In genomic region chr2:116952254-116952653, GRCh38 we compare ENCODE assay signal across 16 cellular contexts.
DNase-seq lines count a peak whose midpoint lies in the region; ATAC-seq and TF ChIP-seq lines count a peak whose summit lies in the region.
"Had no signal": no experiment of that assay in that cellular context is flagged by ENCODE, and none has a peak within 500 bp of the region (broad histone marks: within the 10 kb centered on the region; RNA-seq: fewer than 3 reads in every experiment).

No MANE protein-coding gene starts in this region.

- DNase-seq in DMS53 (lab: John Stamatoyannopoulos, UW) = peak; percentile 59
- peak; percentile 26 for DNase-seq in NB4 (ENCODE audit: low read depth)
- no peak for DNase-seq in astrocyte of the spinal cord (ENCODE audit: low read depth, low spot score)
- DNase-seq in upper lobe of right lung = no peak
- no peak for DNase-seq in CD8-positive, alpha-beta memory T cell
- DNase-seq in stimulated activated naive B cell treated with anti-CD40 and anti-IgM and Interleukin-4, amounts not matched to agents 10 μg/mL and 1 μg/mL and 100 μg/mL, for 72 hours = no peak
- DNase-seq: activated T-cell treated with anti-CD3 and anti-CD28 coated beads for 4 hours; CD4-positive, CD25-positive, alpha-beta regulatory T cell; effector memory CD4-positive, alpha-beta T cell; lower lobe of right lung; ovary; stimulated activated CD4-positive, alpha-beta T cell treated with anti-CD3 and anti-CD28 coated beads, Interleukin-1b, Interleukin-23, amount 100 ng/mL, for 48 hours; stimulated activated naive CD4-positive, alpha-beta T cell had no signal

- no peak overlapping the region for H3K4me3 Mint-ChIP-seq in nephron
- H3K4me3 Mint-ChIP-seq in CD8-positive, alpha-beta memory T cell = no peak overlapping the region
- no peak overlapping the region for H3K4me3 Mint-ChIP-seq in stimulated activated naive B cell treated with anti-CD40 and anti-IgM and Interleukin-4, amounts not matched to agents 10 μg/mL and 1 μg/mL and 100 μg/mL, for 72 hours
- H3K4me3 Mint-ChIP-seq: CD4-positive, CD25-positive, alpha-beta regulatory T cell had no signal

- H3K4me3 ChIP-seq in NB4 (ENCODE audit: low read depth, low read length) (no peak overlapping the region), astrocyte of the spinal cord (ENCODE audit: low read depth, low read length) (no peak overlapping the region), upper lobe of right lung (no peak overlapping the region)
- H3K4me3 ChIP-seq in CD8-positive, alpha-beta memory T cell (ENCODE audit: low read length) = no peak overlapping the region
- H3K4me3 ChIP-seq: lower lobe of right lung, ovary had no signal

- no peaks in the 10 kb centered on the region for H3K27me3 ChIP-seq in upper lobe of right lung
- H3K27me3 ChIP-seq in CD8-positive, alpha-beta memory T cell (ENCODE audit: insufficient read depth, low read length, poor library complexity, severe bottlenecking) = no peaks in the 10 kb centered on the region
- H3K27me3 ChIP-seq: ovary had no signal

- no peak for ATAC-seq in upper lobe of right lung
- no peak for ATAC-seq in HG03432 (IDR thresholded peaks at IDR 0.05; ENCODE audit: unreplicated experiment)
- no peak for ATAC-seq in stimulated activated naive B cell treated with anti-CD40 and anti-IgM and Interleukin-4, amounts not matched to agents 10 μg/mL and 1 μg/mL and 100 μg/mL, for 72 hours (replicated peaks)
- ATAC-seq: lower lobe of right lung, Right ventricle myocardium inferior had no signal

- peaks cover 3% of the 10 kb centered on the region for H3K36me3 Mint-ChIP-seq in nephron (ENCODE audit: low read depth)
- H3K36me3 Mint-ChIP-seq in CD8-positive, alpha-beta memory T cell = no peaks in the 10 kb centered on the region
- H3K36me3 Mint-ChIP-seq in stimulated activated naive B cell treated with anti-CD40 and anti-IgM and Interleukin-4, amounts not matched to agents 10 μg/mL and 1 μg/mL and 100 μg/mL, for 72 hours = no peaks in the 10 kb centered on the region
- H3K36me3 Mint-ChIP-seq: CD4-positive, CD25-positive, alpha-beta regulatory T cell had no signal

- H3K4me1 ChIP-seq in upper lobe of right lung = no peaks in the 10 kb centered on the region
- no peaks in the 10 kb centered on the region for H3K4me1 ChIP-seq in CD8-positive, alpha-beta memory T cell (ENCODE audit: insufficient read depth, low read length)
- H3K4me1 ChIP-seq: lower lobe of right lung had no signal

- no peak overlapping the region for H3K27ac Mint-ChIP-seq in nephron
- no peak overlapping the region for H3K27ac Mint-ChIP-seq in CD8-positive, alpha-beta memory T cell
- H3K27ac Mint-ChIP-seq in stimulated activated naive B cell treated with anti-CD40 and anti-IgM and Interleukin-4, amounts not matched to agents 10 μg/mL and 1 μg/mL and 100 μg/mL, for 72 hours = no peak overlapping the region
- H3K27ac Mint-ChIP-seq: CD4-positive, CD25-positive, alpha-beta regulatory T cell had no signal

- H3K9me3 ChIP-seq in upper lobe of right lung = no peaks in the 10 kb centered on the region
- no peaks in the 10 kb centered on the region for H3K9me3 ChIP-seq in CD8-positive, alpha-beta memory T cell (ENCODE audit: low read length)
- H3K9me3 ChIP-seq: lower lobe of right lung, ovary had no signal

- H3K9me3 Mint-ChIP-seq in nephron = peaks cover 5% of the 10 kb centered on the region
- H3K9me3 Mint-ChIP-seq in CD8-positive, alpha-beta memory T cell = peaks cover 4 to 30% (median 24%) of the 10 kb centered on the region in 5 donors
- peaks cover 4% of the 10 kb centered on the region in 2 donors for H3K9me3 Mint-ChIP-seq in stimulated activated naive B cell treated with anti-CD40 and anti-IgM and Interleukin-4, amounts not matched to agents 10 μg/mL and 1 μg/mL and 100 μg/mL, for 72 hours

- TF ChIP-seq CTCF in NB4 (IDR thresholded peaks at IDR 0.05; ENCODE audit: low read depth, low read length) (peak; percentile 52), astrocyte of the spinal cord (IDR thresholded peaks at IDR 0.05; ENCODE audit: low read depth, low read length) (peak; percentile 26), nephron (IDR thresholded peaks at IDR 0.05; ENCODE audit: unreplicated experiment in 3 of 3) (peak; percentile 34 to 46 (median 36)), upper lobe of right lung (IDR thresholded peaks at IDR 0.05) (no peak)

- POLR2A ChIA-PET in CD8-positive, alpha-beta memory T cell (lab: Charles Lee) = no interaction called here

- peaks cover 7% of the 10 kb centered on the region for H3K4me1 Mint-ChIP-seq in nephron
- H3K4me1 Mint-ChIP-seq in CD8-positive, alpha-beta memory T cell = no peaks in the 10 kb centered on the region
- no peaks in the 10 kb centered on the region for H3K4me1 Mint-ChIP-seq in stimulated activated naive B cell treated with anti-CD40 and anti-IgM and Interleukin-4, amounts not matched to agents 10 μg/mL and 1 μg/mL and 100 μg/mL, for 72 hours

- in situ Hi-C loops in astrocyte of the spinal cord (cut with HindIII; ENCODE audit: low sequenced_read_pairs) = no loop called here

- TF ChIP-seq POLR2A in NB4 (IDR thresholded peaks at IDR 0.05; ENCODE audit: extremely low read depth, insufficient read length) = no peak

- H3K36me3 ChIP-seq in upper lobe of right lung = no peaks in the 10 kb centered on the region
- no peaks in the 10 kb centered on the region for H3K36me3 ChIP-seq in CD8-positive, alpha-beta memory T cell (ENCODE audit: insufficient read depth, low read length)
- H3K36me3 ChIP-seq: lower lobe of right lung, ovary had no signal

- intact Hi-C loops in upper lobe of right lung (cut with DNase I) = no loop called here

- no peak overlapping the region for H3K27ac ChIP-seq in upper lobe of right lung
- no peak overlapping the region for H3K27ac ChIP-seq in CD8-positive, alpha-beta memory T cell (ENCODE audit: low read depth, low read length)
- H3K27ac ChIP-seq: lower lobe of right lung, ovary had no signal

- H3K27me3 Mint-ChIP-seq in nephron (ENCODE audit: low read depth) = no peaks in the 10 kb centered on the region
- H3K27me3 Mint-ChIP-seq in CD8-positive, alpha-beta memory T cell = no peaks in the 10 kb centered on the region
- no peaks in the 10 kb centered on the region for H3K27me3 Mint-ChIP-seq in stimulated activated naive B cell treated with anti-CD40 and anti-IgM and Interleukin-4, amounts not matched to agents 10 μg/mL and 1 μg/mL and 100 μg/mL, for 72 hours
- H3K27me3 Mint-ChIP-seq: CD4-positive, CD25-positive, alpha-beta regulatory T cell had no signal

- CTCF ChIA-PET in CD8-positive, alpha-beta memory T cell (lab: Charles Lee) = no interaction called here

Comparison
In these comparisons a context has a peak if more than half of its experiments do, and no peak if none do; other contexts are left out.
1. DNase-seq: peak in DMS53 (single experiment) and NB4 (single experiment); none in astrocyte of the spinal cord (single experiment), upper lobe of right lung (single experiment), CD8-positive, alpha-beta memory T cell (0 of 5) and stimulated activated naive B cell treated with anti-CD40 and anti-IgM and Interleukin-4, amounts not matched to agents 10 μg/mL and 1 μg/mL and 100 μg/mL, for 72 hours (single experiment).